In genomic region chr11:46364056-46364455, GRCh38 we compare ENCODE assay signal across 12 cellular contexts. TPM values are rescaled to one million over a fixed set of nuclear protein-coding genes. Genes with fewer than 3 reads are reported as not detected.
A peak's percentile ranks its signal among the peaks of the same experiment; 100 is the strongest.
DNase-seq lines count a peak whose midpoint lies in the region; ATAC-seq and TF ChIP-seq lines count a peak whose summit lies in the region.
"Had no signal": no experiment of that assay in that cellular context is flagged by ENCODE, and none has a peak within 500 bp of the region (broad histone marks: within the 10 kb centered on the region; RNA-seq: fewer than 3 reads in every experiment).

No MANE protein-coding gene starts in this region.

- H3K27ac Mint-ChIP-seq in nephron (peak overlapping the region; percentile 32 to 70 (median 54)), GM23338 (no peak overlapping the region)

- peaks cover 36% of the 10 kb centered on the region for H3K79me2 ChIP-seq in GM23338 (replicated peaks; ENCODE audit: insufficient read depth)

- DNase-seq in IMR-90 (no peak), GM23338 (ENCODE audit: low spot score) (no peak)
- DNase-seq: BE2C; naive B cell; stimulated activated CD4-positive, alpha-beta T cell treated with anti-CD3 and anti-CD28 coated beads, Interleukin-15, amount 100 ng/mL, for 24 hours had no signal

- H3K14ac ChIP-seq in IMR-90 (replicated peaks; ENCODE audit: low read depth, low read length) = no peak overlapping the region

- 90% methylated on average over 2 of the region's 9 CpGs; no CpG with 5 or more reads in 1 of the 2 experiments for WGBS in IMR-90 (ENCODE audit: extremely low coverage in 2 of 2, insufficient read length in 1 of 2), 2 experiments
- 67 to 77% methylated on average over 7 to 8 of the region's 9 CpGs for whole genome bisulfite sequencing in gastroesophageal sphincter (ENCODE audit: low coverage in 1 of 2), 2 donors

- CTCF ChIA-PET in IMR-90 (lab: Yijun Ruan, JAX) = interaction anchor here (0.7 kb wide), 1 partner anchor 12 kb away, joined by 3 read pairs; no protein-coding TSS in a partner anchor

- H3K9me3 Mint-ChIP-seq in nephron (no peaks in the 10 kb centered on the region), GM23338 (no peaks in the 10 kb centered on the region)
- H3K9me3 Mint-ChIP-seq: naive B cell had no signal

- H3K36me3 ChIP-seq in BLaER1 (peaks cover 42% of the 10 kb centered on the region), IMR-90 (ENCODE audit: control insufficient read depth, insufficient read depth, low read length) (peaks cover 4% of the 10 kb centered on the region; the same call in 1 of the 2 replicates), gastroesophageal sphincter (peaks cover 0 to 14% of the 10 kb centered on the region in 2 donors), GM23338 (ENCODE audit: insufficient read depth) (no peaks in the 10 kb centered on the region)
- H3K36me3 ChIP-seq: BE2C had no signal

- H2AK5ac ChIP-seq in IMR-90 (ENCODE audit: low read depth, low read length) = peak overlapping the region; percentile 43

- no peak overlapping the region for H3K56ac ChIP-seq in IMR-90 (ENCODE audit: extremely low read depth, insufficient read depth, low read length)

- peak overlapping the region; percentile 96 for H3K4me2 ChIP-seq in BLaER1
- H3K4me2 ChIP-seq in IMR-90 (ENCODE audit: low read depth, low read length) = no peak overlapping the region
- H3K4me2 ChIP-seq in GM23338 = no peak overlapping the region

- 0 out of 2 replicates have a peak overlapping the region, but pooled peaks have one; percentile 6 for H2BK20ac ChIP-seq in IMR-90 (ENCODE audit: low read depth, low read length)

- H2BK5ac ChIP-seq in IMR-90 (ENCODE audit: low read depth, low read length, poor library complexity, severe bottlenecking) = no peak overlapping the region

- H3K4me1 Mint-ChIP-seq in nephron = peaks cover 53% of the 10 kb centered on the region
- H3K4me1 Mint-ChIP-seq in GM23338 = peaks cover 44% of the 10 kb centered on the region

- no peak overlapping the region for H2BK120ac ChIP-seq in IMR-90 (ENCODE audit: low read depth, low read length)

- H3K4me3 ChIP-seq in BLaER1 = no peak overlapping the region
- no peak overlapping the region for H3K4me3 ChIP-seq in IMR-90 (ENCODE audit: insufficient read depth, low read depth, low read length)
- no peak overlapping the region for H3K4me3 ChIP-seq in gastroesophageal sphincter
- H3K4me3 ChIP-seq in GM23338 = no peak overlapping the region

- dilution Hi-C loops in IMR-90 (cut with HindIII; ENCODE audit: low sequenced_read_pairs, unreplicated experiment) = no loop called here

- no peak overlapping the region; the same call in 1 of the 2 replicates for H3K4ac ChIP-seq in IMR-90 (ENCODE audit: low read depth, low read length)

- no peaks in the 10 kb centered on the region for H3K9me2 ChIP-seq in GM23338 (ENCODE audit: insufficient read depth)

- no TSS peak for BruUV-seq in IMR-90 (replicated peaks; lab: Mats Ljungman, UMichigan)

- H3K27me3 Mint-ChIP-seq in nephron (ENCODE audit: low read depth) (no peaks in the 10 kb centered on the region), GM23338 (ENCODE audit: insufficient read depth, low read depth, poor library complexity) (peaks cover 9% of the 10 kb centered on the region)
- H3K27me3 Mint-ChIP-seq: naive B cell had no signal

- no peak for TF ChIP-seq EP300 in gastroesophageal sphincter (IDR thresholded peaks at IDR 0.05)

- TF ChIP-seq CTCF in IMR-90 (conservative IDR thresholded peaks at IDR 0.05; ENCODE audit: low read depth, low read length) (no peak), nephron (IDR thresholded peaks at IDR 0.05; ENCODE audit: unreplicated experiment in 3 of 3) (no peak), gastroesophageal sphincter (IDR thresholded peaks at IDR 0.05) (no peak), GM23338 (conservative IDR thresholded peaks at IDR 0.05; ENCODE audit: low read depth in 2 of 2) (no peak)

- no peak for TF ChIP-seq RAD21 in IMR-90 (IDR thresholded peaks at IDR 0.05; ENCODE audit: low read length)

- H3K27me3 ChIP-seq in BLaER1 (no peaks in the 10 kb centered on the region), IMR-90 (ENCODE audit: control insufficient read depth, insufficient read depth, low read length) (no peaks in the 10 kb centered on the region), gastroesophageal sphincter (no peaks in the 10 kb centered on the region), GM23338 (ENCODE audit: insufficient read depth) (no peaks in the 10 kb centered on the region)
- H3K27me3 ChIP-seq: BE2C had no signal

- H2AK9ac ChIP-seq in IMR-90 (replicated peaks; ENCODE audit: low read depth, low read length, poor library complexity) = peak overlapping the region; percentile 74

- H4K5ac ChIP-seq in IMR-90 (ENCODE audit: low read depth, low read length) = no peak overlapping the region

- no peak overlapping the region for H2BK15ac ChIP-seq in IMR-90 (ENCODE audit: low read depth, low read length)

- H3K79me1 ChIP-seq in IMR-90 (ENCODE audit: low read depth in 1 of 2, low read length in 2 of 2) = peaks cover 30 to 62% of the 10 kb centered on the region in 2 experiments

- POLR2A ChIA-PET in IMR-90 (lab: Charles Lee; ENCODE audit: unreplicated experiment) = no interaction called here

- H4K20me1 ChIP-seq in BLaER1 = peaks cover 67% of the 10 kb centered on the region
- H4K20me1 ChIP-seq in IMR-90 (ENCODE audit: insufficient read depth, low read length) = peaks cover 33% of the 10 kb centered on the region
- H4K20me1 ChIP-seq in GM23338 (replicated peaks; ENCODE audit: insufficient read depth) = peaks cover 18% of the 10 kb centered on the region

- H3K18ac ChIP-seq in IMR-90 (ENCODE audit: low read depth, low read length) = no peak overlapping the region

- 0 out of 2 replicates have a peak, but pooled peaks cover 14% of the 10 kb centered on the region for H3F3A ChIP-seq in GM23338 (replicated peaks; ENCODE audit: low read depth)

- TF ChIP-seq POLR2A in IMR-90 (IDR thresholded peaks at IDR 0.05; ENCODE audit: low read depth, low read length) (no peak), gastroesophageal sphincter (IDR thresholded peaks at IDR 0.05) (no peak)

- H2AFZ ChIP-seq in IMR-90 (replicated peaks; ENCODE audit: low read length, poor library complexity) (no peak overlapping the region), GM23338 (no peak overlapping the region)

- H3K27ac ChIP-seq in BLaER1 (peak overlapping the region; percentile 98), IMR-90 (ENCODE audit: insufficient read depth, low read length) (no peak overlapping the region), cingulate gyrus (ENCODE audit: low read depth, low read length) (peak overlapping the region; percentile 83), gastroesophageal sphincter (peak overlapping the region in 2 of 4 donors; percentile 83), GM23338 (ENCODE audit: low read depth) (no peak overlapping the region)

- H3K23ac ChIP-seq in IMR-90 (ENCODE audit: low read depth, low read length) = 0 out of 2 replicates have a peak overlapping the region, but pooled peaks have one; percentile 31

- peak overlapping the region in 2 of 3 experiments; percentile 23 to 69 for H3K4me3 Mint-ChIP-seq in nephron
- H3K4me3 Mint-ChIP-seq in GM23338 = no peak overlapping the region

- in situ Hi-C loops in IMR-90 (cut with MboI; ENCODE audit: low sequenced_read_pairs) = no loop called here

- no peaks in the 10 kb centered on the region for H3K9me3 ChIP-seq in BLaER1
- H3K9me3 ChIP-seq in IMR-90 (ENCODE audit: control insufficient read depth, insufficient read depth, low read length) = no peaks in the 10 kb centered on the region
- no peaks in the 10 kb centered on the region for H3K9me3 ChIP-seq in gastroesophageal sphincter
- H3K9me3 ChIP-seq: BE2C had no signal

- H3K36me3 Mint-ChIP-seq in nephron (ENCODE audit: low read depth) (peaks cover 4% of the 10 kb centered on the region), GM23338 (ENCODE audit: low read depth) (peaks cover 14% of the 10 kb centered on the region)
- H3K36me3 Mint-ChIP-seq: naive B cell had no signal

- no peak overlapping the region for H4K8ac ChIP-seq in IMR-90 (ENCODE audit: low read depth in 2 of 2, low read length in 2 of 2)

- peaks cover 90% of the 10 kb centered on the region for H3K4me1 ChIP-seq in BLaER1
- peaks cover 37% of the 10 kb centered on the region for H3K4me1 ChIP-seq in IMR-90 (ENCODE audit: control insufficient read depth, insufficient read depth, low read length)
- H3K4me1 ChIP-seq in gastroesophageal sphincter = peaks cover 0 to 76% (median 36%) of the 10 kb centered on the region in 3 donors
- peaks cover 18% of the 10 kb centered on the region for H3K4me1 ChIP-seq in GM23338 (ENCODE audit: insufficient read depth)

- ATAC-seq in IMR-90 (ENCODE audit: low read depth) (no peak), HG03095 (IDR thresholded peaks at IDR 0.05; ENCODE audit: unreplicated experiment) (no peak), HG03097 (IDR thresholded peaks at IDR 0.05; ENCODE audit: low FRiP score, unreplicated experiment) (no peak), gastroesophageal sphincter (no peak), GM23338 (no peak)

- H4K91ac ChIP-seq in IMR-90 (ENCODE audit: insufficient read depth, low read depth, low read length) = no peak overlapping the region

- H3K9me1 ChIP-seq in IMR-90 (ENCODE audit: insufficient read depth, low read length) = peaks cover 6% of the 10 kb centered on the region; the same call in 1 of the 2 replicates

- H3K9ac ChIP-seq in BLaER1 (no peak overlapping the region; the same call in 1 of the 2 replicates), IMR-90 (ENCODE audit: low read depth, low read length) (no peak overlapping the region)

- intact Hi-C loops in IMR-90 (cut with micrococcal nuclease) = no loop called here

RNA-seq across cellular contexts. Expression of gene DGKZ, which starts 16.8 kb away (rescaled TPM):
- total RNA-seq in IMR-90 (2012; rRNA removed) = 43.0 and 46.8 TPM in 2 replicates
- 62.0 and 68.0 TPM in 2 replicates for polyA plus RNA-seq in IMR-90 (2012; rRNA removed)
- 52.8 and 75.7 TPM in 2 replicates for polyA plus RNA-seq in IMR-90 (2012; cell fraction: cytosol; rRNA removed)
- polyA plus RNA-seq in IMR-90 (2012; cell fraction: nucleus; rRNA removed; ENCODE audit: low replicate concordance) = 126 and 364 TPM in 2 replicates
- 10 to 100 TPM; 39.2 to 78.8 (median 46.5) TPM for total RNA-seq in gastroesophageal sphincter
- total RNA-seq in GM23338 (2014; rRNA removed; shearing (Covaris generic)) = 148 and 170 TPM in 2 replicates
- polyA plus RNA-seq in GM23338 (2016; fragmentation: Nextera tagmentation; extraction: Ambion mirVana) = 45.1 and 45.7 TPM in 2 replicates

RNA-seq across cellular contexts. Expression of gene MDK, which starts 17.4 kb away (rescaled TPM):
- total RNA-seq in IMR-90 (2012; rRNA removed) (23.1 and 25.8 TPM in 2 replicates), gastroesophageal sphincter (10 to 100 TPM in 2 of 4 donors, 1 to 10 TPM in 2; 5.0 to 25.0 (median 14.1) TPM)
- polyA plus RNA-seq in IMR-90 (2012; rRNA removed) (377 and 389 TPM in 2 replicates), GM23338 (2016; fragmentation: Nextera tagmentation; extraction: Ambion mirVana) (451 and 477 TPM in 2 replicates)
- 720 and 780 TPM in 2 replicates for polyA plus RNA-seq in IMR-90 (2012; cell fraction: cytosol; rRNA removed)
- 135 and 153 TPM in 2 replicates for polyA plus RNA-seq in IMR-90 (2012; cell fraction: nucleus; rRNA removed; ENCODE audit: low replicate concordance)
- total RNA-seq in GM23338 (2014; rRNA removed; shearing (Covaris generic)) = 388 and 438 TPM in 2 replicates

RNA-seq across cellular contexts. Expression of gene CHRM4, which starts 27.5 kb away (rescaled TPM):
- total RNA-seq in IMR-90 (2012; rRNA removed) (0.18 and 0.28 TPM in 2 replicates), gastroesophageal sphincter (1 to 10 TPM in 1 of 4 donors, under 1 TPM in 2, not detected in 1; 0.27 to 1.3 (median 0.69) TPM)
- polyA plus RNA-seq in IMR-90 (2012; rRNA removed) (0.09 and 0.19 TPM in 2 replicates), GM23338 (2016; fragmentation: Nextera tagmentation; extraction: Ambion mirVana) (not detected in 2 replicates)
- 0.16 and 0.19 TPM in 2 replicates for polyA plus RNA-seq in IMR-90 (2012; cell fraction: cytosol; rRNA removed)
- 0.49 and 1.0 TPM in 2 replicates for polyA plus RNA-seq in IMR-90 (2012; cell fraction: nucleus; rRNA removed; ENCODE audit: low replicate concordance)
- 0.93 and 0.97 TPM in 2 replicates for total RNA-seq in GM23338 (2014; rRNA removed; shearing (Covaris generic))
- total RNA-seq: bronchial epithelial cell had no signal

Comparison
In these comparisons a context has a peak if more than half of its experiments do, and no peak if none do; other contexts are left out.
1. H3K27ac ChIP-seq: peak in BLaER1 (single experiment) and cingulate gyrus (single experiment); none in IMR-90 (single experiment) and GM23338 (single experiment).
2. RNA of gene MDK, which starts 17.4 kb away (total RNA-seq): 388 to 438 TPM in GM23338; 23.1 to 25.8 TPM in IMR-90 and 5.0 to 25.0 TPM in gastroesophageal sphincter; every median in the first group is over 10 times any median in the second.